In genomic region chr1:11799099-11799498, GRCh38 we compare ENCODE assay signal across 23 cellular contexts. TPM values are rescaled to one million over a fixed set of nuclear protein-coding genes. Genes with fewer than 3 reads are reported as not detected.
A peak's percentile ranks its signal among the peaks of the same experiment; 100 is the strongest.
DNase-seq lines count a peak whose midpoint lies in the region; ATAC-seq, FAIRE-seq and TF ChIP-seq lines count a peak whose summit lies in the region.
"Had no signal": no experiment of that assay in that cellular context is flagged by ENCODE, and none has a peak within 500 bp of the region (broad histone marks: within the 10 kb centered on the region; RNA-seq: fewer than 3 reads in every experiment).

No MANE protein-coding gene starts in this region.

- no peaks in the 10 kb centered on the region for H3K9me3 ChIP-seq in CD4-positive, CD25-positive, alpha-beta regulatory T cell (ENCODE audit: control insufficient read depth in 2 of 2, low read length in 2 of 2)
- no peaks in the 10 kb centered on the region for H3K9me3 ChIP-seq in endodermal cell (ENCODE audit: control insufficient read depth, low read length)
- no peaks in the 10 kb centered on the region for H3K9me3 ChIP-seq in right cardiac atrium (ENCODE audit: control insufficient read depth, low read length)
- no peaks in the 10 kb centered on the region for H3K9me3 ChIP-seq in skeletal muscle tissue (ENCODE audit: control insufficient read depth in 3 of 3, low read length in 3 of 3)
- H3K9me3 ChIP-seq: BE2C, SJCRH30 had no signal

- H3K27ac ChIP-seq in CD4-positive, CD25-positive, alpha-beta regulatory T cell (ENCODE audit: insufficient read depth, low read length, poor library complexity, severe bottlenecking): no peak overlapping the region
- H3K27ac ChIP-seq in endodermal cell (ENCODE audit: low read depth, low read length): no peak overlapping the region
- peak overlapping the region; percentile 66 for H3K27ac ChIP-seq in right cardiac atrium (ENCODE audit: low read length)
- H3K27ac ChIP-seq in skeletal muscle tissue (ENCODE audit: low read depth, low read length): peak overlapping the region; percentile 30
- H3K27ac ChIP-seq: SJCRH30 had no signal

- DNase-seq in CD4-positive, CD25-positive, alpha-beta regulatory T cell: no peak
- DNase-seq in endodermal cell: no peak
- peak in 1 of 3 donors; percentile 16 for DNase-seq in right cardiac atrium
- DNase-seq in GM19239 (ENCODE audit: insufficient read length, low spot score): no peak
- no peak for DNase-seq in NCI-H2171 treated with DMSO at 0.1 percent for 48 hours (lab: John Stamatoyannopoulos, UW)
- no peak for DNase-seq in NCI-H82 (lab: John Stamatoyannopoulos, UW)
- DNase-seq: BE2C; CD4-positive, alpha-beta T cell; DMS153; GF-D8; GOT3; KBM-7; NCI-H1105 treated with DMSO at 0.1 percent for 48 hours; NCI-H1694; NCI-H2081 treated with DMSO at 0.1 percent for 48 hours; NCI-H510A treated with DMSO at 0.1 percent for 48 hours; NCI-H774; SJCRH30 had no signal

- no peaks in the 10 kb centered on the region for H3K27me3 ChIP-seq in CD4-positive, CD25-positive, alpha-beta regulatory T cell (ENCODE audit: control insufficient read depth, insufficient read depth, low read length)
- H3K27me3 ChIP-seq in endodermal cell (ENCODE audit: control insufficient read depth, insufficient read depth, low read length, poor library complexity, severe bottlenecking) (no peaks in the 10 kb centered on the region), right cardiac atrium (ENCODE audit: control insufficient read depth, insufficient read depth) (no peaks in the 10 kb centered on the region), skeletal muscle tissue (ENCODE audit: control insufficient read depth in 3 of 3, insufficient read depth in 3 of 3, low read length in 3 of 3) (no peaks in the 10 kb centered on the region)
- H3K27me3 ChIP-seq: BE2C, SJCRH30 had no signal

- H3K9me3 Mint-ChIP-seq in CD4-positive, CD25-positive, alpha-beta regulatory T cell: peaks cover 0 to 2% (median 0%) of the 10 kb centered on the region in 7 donors
- H3K9me3 Mint-ChIP-seq in endodermal cell: no peaks in the 10 kb centered on the region
- H3K9me3 Mint-ChIP-seq: CD4-positive, alpha-beta T cell had no signal

- no peaks in the 10 kb centered on the region for H3K27me3 Mint-ChIP-seq in CD4-positive, CD25-positive, alpha-beta regulatory T cell
- no peaks in the 10 kb centered on the region for H3K27me3 Mint-ChIP-seq in endodermal cell (ENCODE audit: insufficient read depth)
- H3K27me3 Mint-ChIP-seq: CD4-positive, alpha-beta T cell had no signal

- peaks cover 23% of the 10 kb centered on the region for H3K36me3 Mint-ChIP-seq in CD4-positive, CD25-positive, alpha-beta regulatory T cell
- H3K36me3 Mint-ChIP-seq in endodermal cell (ENCODE audit: low read depth): peaks cover 37% of the 10 kb centered on the region

- H3K4me1 Mint-ChIP-seq in CD4-positive, CD25-positive, alpha-beta regulatory T cell: peaks cover 0 to 30% (median 17%) of the 10 kb centered on the region in 4 donors
- peaks cover 19% of the 10 kb centered on the region for H3K4me1 Mint-ChIP-seq in endodermal cell

- no peak overlapping the region for H3K4me3 ChIP-seq in CD4-positive, CD25-positive, alpha-beta regulatory T cell (ENCODE audit: low read depth, low read length)
- H3K4me3 ChIP-seq in endodermal cell (ENCODE audit: low read length) (no peak overlapping the region), right cardiac atrium (ENCODE audit: low read length) (no peak overlapping the region), skeletal muscle tissue (ENCODE audit: low read length in 3 of 3) (no peak overlapping the region)
- H3K4me3 ChIP-seq: SJCRH30 had no signal

- H3K9ac ChIP-seq in endodermal cell (ENCODE audit: extremely low read depth, low read length, poor library complexity, severe bottlenecking) (no peak overlapping the region), skeletal muscle tissue (ENCODE audit: low read depth in 1 of 3, low read length in 3 of 3) (peak overlapping the region in 1 of 3 donors; percentile 3)

- H3K4me1 ChIP-seq in CD4-positive, CD25-positive, alpha-beta regulatory T cell (ENCODE audit: control insufficient read depth, insufficient read depth, low read length, poor library complexity, severe bottlenecking): peaks cover 22% of the 10 kb centered on the region
- H3K4me1 ChIP-seq in endodermal cell (ENCODE audit: control insufficient read depth, insufficient read depth, low read length): peaks cover 10% of the 10 kb centered on the region
- H3K4me1 ChIP-seq in right cardiac atrium (ENCODE audit: control insufficient read depth, insufficient read depth, low read length): peaks cover 14% of the 10 kb centered on the region
- peaks cover 42 to 70% (median 53%) of the 10 kb centered on the region in 3 donors for H3K4me1 ChIP-seq in skeletal muscle tissue (ENCODE audit: control insufficient read depth in 3 of 3, insufficient read depth in 3 of 3, low read length in 3 of 3)

- intact Hi-C loops in right cardiac atrium (cut with DNase I): no loop called here

- TF ChIP-seq CTCF in endodermal cell (conservative IDR thresholded peaks at IDR 0.05): no peak

- WGBS in endodermal cell (ENCODE audit: insufficient coverage in 1 of 2, insufficient read length in 1 of 2), 2 experiments: 97 to 100% methylated on average over 2 to 5 of the region's 5 CpGs
- WGBS in right cardiac atrium: 96% methylated on average over 5 of the region's 5 CpGs

- peak overlapping the region in 1 of 4 donors; percentile 71 for H3K4me3 Mint-ChIP-seq in CD4-positive, CD25-positive, alpha-beta regulatory T cell
- no peak overlapping the region for H3K4me3 Mint-ChIP-seq in endodermal cell
- H3K4me3 Mint-ChIP-seq: CD4-positive, alpha-beta T cell had no signal

- peak overlapping the region in 2 of 3 donors; percentile 15 to 29 for H3K27ac Mint-ChIP-seq in CD4-positive, CD25-positive, alpha-beta regulatory T cell
- peak overlapping the region; percentile 30 for H3K27ac Mint-ChIP-seq in endodermal cell
- H3K27ac Mint-ChIP-seq: CD4-positive, alpha-beta T cell had no signal

- peaks cover 50% of the 10 kb centered on the region for H3K36me3 ChIP-seq in CD4-positive, CD25-positive, alpha-beta regulatory T cell (ENCODE audit: control insufficient read depth, insufficient read depth, low read length)
- peaks cover 34% of the 10 kb centered on the region for H3K36me3 ChIP-seq in endodermal cell (ENCODE audit: control insufficient read depth, insufficient read depth, low read length)
- peaks cover 47 to 64% (median 59%) of the 10 kb centered on the region in 3 donors for H3K36me3 ChIP-seq in skeletal muscle tissue (ENCODE audit: control insufficient read depth in 3 of 3, insufficient read depth in 3 of 3, low read length in 3 of 3)
- H3K36me3 ChIP-seq: BE2C, SJCRH30 had no signal

- no peak for ATAC-seq in CD4-positive, CD25-positive, alpha-beta regulatory T cell (ENCODE audit: low read depth in 2 of 2)
- ATAC-seq in right cardiac atrium (no peak), HG02870 (IDR thresholded peaks at IDR 0.05; ENCODE audit: unreplicated experiment) (no peak)
- ATAC-seq: HCT116 had no signal

- FAIRE-seq in GM19239 (lab: Jason Lieb, UNC): no peak

RNA-seq across cellular contexts. Expression of gene MTHFR, which starts 6.7 kb away (rescaled TPM):
- total RNA-seq in CD4-positive, CD25-positive, alpha-beta regulatory T cell: 35.0 TPM
- polyA plus RNA-seq in CD4-positive, CD25-positive, alpha-beta regulatory T cell: 1 to 10 TPM; 5.6 to 7.6 (median 6.6) TPM
- total RNA-seq in endodermal cell (10 to 100 TPM; 22.3 to 30.0 TPM), right cardiac atrium (10 to 100 TPM; 46.6 to 75.2 (median 58.9) TPM), skeletal muscle tissue (43.3 TPM)
- polyA plus RNA-seq in endodermal cell (2013, experiment 1 of 2): 15.8 TPM
- polyA plus RNA-seq in endodermal cell (2013, experiment 2 of 2): 14.0 TPM
- polyA plus RNA-seq in right cardiac atrium: 36.7 TPM

RNA-seq across cellular contexts. Expression of gene CLCN6, which starts 6.9 kb away (rescaled TPM):
- total RNA-seq in CD4-positive, CD25-positive, alpha-beta regulatory T cell: 13.5 TPM
- polyA plus RNA-seq in CD4-positive, CD25-positive, alpha-beta regulatory T cell: 1 to 10 TPM; 1.6 to 3.0 (median 2.4) TPM
- 10 to 100 TPM; 29.6 to 31.5 TPM for total RNA-seq in endodermal cell
- polyA plus RNA-seq in endodermal cell (2013, experiment 1 of 2): 27.6 TPM
- polyA plus RNA-seq in endodermal cell (2013, experiment 2 of 2): 29.3 TPM
- total RNA-seq in right cardiac atrium: 10 to 100 TPM; 30.4 to 54.9 (median 36.8) TPM
- polyA plus RNA-seq in right cardiac atrium: 16.2 TPM
- total RNA-seq in skeletal muscle tissue: 3.7 TPM

RNA-seq across cellular contexts. Expression of gene C1orf167, which starts 37.1 kb away (rescaled TPM):
- not detected for total RNA-seq in CD4-positive, CD25-positive, alpha-beta regulatory T cell
- 1 to 10 TPM in 2 of 4 donors, under 1 TPM in 1, not detected in 1; 0.61 to 1.3 (median 1.0) TPM for polyA plus RNA-seq in CD4-positive, CD25-positive, alpha-beta regulatory T cell
- total RNA-seq in endodermal cell (1 to 10 TPM in 1 of 2 donors, under 1 TPM in 1; 0.95 to 1.4 TPM), right cardiac atrium (1 to 10 TPM; 1.3 to 2.7 (median 2.0) TPM), skeletal muscle tissue (6.8 TPM)
- polyA plus RNA-seq in endodermal cell (2013, experiment 1 of 2): 0.39 TPM
- polyA plus RNA-seq in endodermal cell (2013, experiment 2 of 2): 0.54 TPM
- polyA plus RNA-seq in right cardiac atrium: 4.0 TPM
- total RNA-seq: A172; CD4-positive, alpha-beta T cell; RPMI7951; SJCRH30 had no signal

RNA-seq across cellular contexts. Expression of gene NPPA, which starts 48.5 kb away (rescaled TPM):
- not detected for total RNA-seq in CD4-positive, CD25-positive, alpha-beta regulatory T cell
- not detected for polyA plus RNA-seq in CD4-positive, CD25-positive, alpha-beta regulatory T cell
- total RNA-seq in endodermal cell (not detected), right cardiac atrium (over 10,000 TPM; 26,185 to 59,291 (median 38,228) TPM), skeletal muscle tissue (4.2 TPM)
- 1.6 TPM for polyA plus RNA-seq in endodermal cell (2013, experiment 1 of 2)
- polyA plus RNA-seq in endodermal cell (2013, experiment 2 of 2): 3.4 TPM
- polyA plus RNA-seq in right cardiac atrium: 45,715 TPM
- total RNA-seq: A172; CD4-positive, alpha-beta T cell; RPMI7951 had no signal

RNA-seq across cellular contexts. Expression of gene NPPB, which starts 59.6 kb away (rescaled TPM):
- total RNA-seq in CD4-positive, CD25-positive, alpha-beta regulatory T cell: not detected
- not detected for polyA plus RNA-seq in CD4-positive, CD25-positive, alpha-beta regulatory T cell
- total RNA-seq in endodermal cell (10 to 100 TPM; 45.8 to 51.9 TPM), right cardiac atrium (1,000 to 10,000 TPM in 1 of 4 donors, 100 to 1,000 TPM in 1, 10 to 100 TPM in 2; 37.1 to 2,245 (median 160) TPM), skeletal muscle tissue (1.0 TPM)
- polyA plus RNA-seq in endodermal cell (2013, experiment 1 of 2): 110 TPM
- polyA plus RNA-seq in endodermal cell (2013, experiment 2 of 2): 184 TPM
- polyA plus RNA-seq in right cardiac atrium: 1,679 TPM
- total RNA-seq: CD4-positive, alpha-beta T cell; RPMI7951 had no signal

Comparison
In these comparisons a context has a peak if more than half of its experiments do, and no peak if none do; other contexts are left out.
1. H3K27ac ChIP-seq: peak in right cardiac atrium (single experiment) and skeletal muscle tissue (single experiment); none in CD4-positive, CD25-positive, alpha-beta regulatory T cell (single experiment) and endodermal cell (single experiment).